In the genomic region with DNA sequence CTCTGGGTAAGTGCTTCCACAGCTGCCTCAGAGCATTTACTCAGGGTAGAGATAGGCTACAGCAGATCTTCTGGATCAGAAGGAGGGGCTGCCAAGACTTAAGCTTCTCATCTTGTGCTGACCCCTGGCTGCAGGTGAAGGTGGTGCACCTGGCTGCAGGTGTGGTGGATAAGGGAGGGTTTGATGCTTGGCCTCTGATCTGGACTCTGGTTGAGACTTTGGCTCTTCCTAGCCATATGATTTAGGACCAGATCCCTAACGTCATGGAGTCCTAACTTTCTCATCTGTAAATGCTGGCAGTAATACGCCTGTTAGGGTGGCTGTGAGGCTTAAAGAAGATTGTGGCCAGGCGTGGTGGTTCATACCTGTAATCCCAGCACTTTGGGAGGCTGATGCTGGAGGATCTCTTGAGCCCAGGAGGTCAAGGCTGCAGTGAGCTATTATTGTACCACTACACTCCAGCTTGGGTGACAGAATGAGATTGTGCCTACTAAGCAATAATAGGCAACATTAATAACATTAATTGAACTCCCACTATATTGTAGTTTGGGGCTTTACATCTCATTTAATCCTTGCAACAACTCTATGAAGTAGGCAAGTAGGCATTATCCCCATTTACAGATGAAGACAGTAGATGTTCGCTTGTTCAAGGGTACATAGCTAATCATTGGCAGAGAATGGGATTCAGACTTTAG, we compare ENCODE assay signal across 1 cellular context.
TF ChIP-seq lines count a peak whose summit lies in the region.

No MANE protein-coding gene starts in this region.

TF ChIP-seq in K562, 482 proteins besides CTCF, POLR2A, EP300 and RAD21:
- no peak for TF ChIP-seq RREB1 (CRISPR knock-in tag; IDR thresholded peaks at IDR 0.05)
- TF ChIP-seq MAFK (IDR thresholded peaks at IDR 0.05; ENCODE audit: low read length), result 0 out of 2 replicates have a peak, but pooled peaks have one; percentile 5
- no peak for TF ChIP-seq SIN3A (IDR thresholded peaks at IDR 0.05; ENCODE audit: borderline replicate concordance in 2 of 2, control insufficient read depth in 1 of 2, low read depth in 2 of 2, low read length in 2 of 2)
- no peak for TF ChIP-seq HMG20A (CRISPR knock-in tag; conservative IDR thresholded peaks at IDR 0.05)
- TF ChIP-seq PRMT5 (CRISPR knock-in tag; IDR thresholded peaks at IDR 0.05), result no peak
- no peak for TF ChIP-seq XRCC3 (IDR thresholded peaks at IDR 0.05)
- peak; percentile 47; the same call in 1 of the 2 replicates for TF ChIP-seq ZNF316 (IDR thresholded peaks at IDR 0.05)
- no peak for TF ChIP-seq SRSF7 (optimal IDR thresholded peaks at IDR 0.05; ENCODE audit: low read depth, low read length)
- TF ChIP-seq GABPA (tag; conservative IDR thresholded peaks at IDR 0.05; ENCODE audit: low read depth), result no peak
- no peak for TF ChIP-seq ZNF212 (CRISPR knock-in tag; IDR thresholded peaks at IDR 0.05)
- no peak for TF ChIP-seq ATF2 (CRISPR knock-in tag; IDR thresholded peaks at IDR 0.05)
- no peak for TF ChIP-seq ZNF431 (CRISPR knock-in tag; IDR thresholded peaks at IDR 0.05)
- 0 out of 2 replicates have a peak, but pooled peaks have one; percentile 31 for TF ChIP-seq MAFF (IDR thresholded peaks at IDR 0.05; ENCODE audit: low read length)
- no peak for TF ChIP-seq HDAC2 (IDR thresholded peaks at IDR 0.05)
- no peak for TF ChIP-seq UBTF (IDR thresholded peaks at IDR 0.05; ENCODE audit: borderline replicate concordance in 1 of 2, low read depth in 2 of 2, low read length in 2 of 2)
- TF ChIP-seq CAMTA2 (CRISPR knock-in tag; conservative IDR thresholded peaks at IDR 0.05), result no peak
- TF ChIP-seq, protein P1, sequence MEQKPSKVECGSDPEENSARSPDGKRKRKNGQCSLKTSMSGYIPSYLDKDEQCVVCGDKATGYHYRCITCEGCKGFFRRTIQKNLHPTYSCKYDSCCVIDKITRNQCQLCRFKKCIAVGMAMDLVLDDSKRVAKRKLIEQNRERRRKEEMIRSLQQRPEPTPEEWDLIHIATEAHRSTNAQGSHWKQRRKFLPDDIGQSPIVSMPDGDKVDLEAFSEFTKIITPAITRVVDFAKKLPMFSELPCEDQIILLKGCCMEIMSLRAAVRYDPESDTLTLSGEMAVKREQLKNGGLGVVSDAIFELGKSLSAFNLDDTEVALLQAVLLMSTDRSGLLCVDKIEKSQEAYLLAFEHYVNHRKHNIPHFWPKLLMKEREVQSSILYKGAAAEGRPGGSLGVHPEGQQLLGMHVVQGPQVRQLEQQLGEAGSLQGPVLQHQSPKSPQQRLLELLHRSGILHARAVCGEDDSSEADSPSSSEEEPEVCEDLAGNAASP (IDR thresholded peaks at IDR 0.05), result no peak
- no peak for TF ChIP-seq PCBP1 (IDR thresholded peaks at IDR 0.05; ENCODE audit: low read depth, low read length, poor library complexity, severe bottlenecking)
- no peak for TF ChIP-seq POLR2AphosphoS5 (IDR thresholded peaks at IDR 0.05; ENCODE audit: control insufficient read depth, insufficient read depth, low read depth, low read length)
- TF ChIP-seq ZNF274 (IDR thresholded peaks at IDR 0.05; ENCODE audit: borderline replicate concordance, low read depth, low read length), result no peak
- TF ChIP-seq C11orf30 (IDR thresholded peaks at IDR 0.05; ENCODE audit: low read depth), result peak; percentile 42; the same call in 1 of the 2 replicates
- no peak for TF ChIP-seq MXD1 (CRISPR knock-in tag; IDR thresholded peaks at IDR 0.05; ENCODE audit: borderline replicate concordance, poor library complexity, severe bottlenecking)
- TF ChIP-seq, protein P2, sequence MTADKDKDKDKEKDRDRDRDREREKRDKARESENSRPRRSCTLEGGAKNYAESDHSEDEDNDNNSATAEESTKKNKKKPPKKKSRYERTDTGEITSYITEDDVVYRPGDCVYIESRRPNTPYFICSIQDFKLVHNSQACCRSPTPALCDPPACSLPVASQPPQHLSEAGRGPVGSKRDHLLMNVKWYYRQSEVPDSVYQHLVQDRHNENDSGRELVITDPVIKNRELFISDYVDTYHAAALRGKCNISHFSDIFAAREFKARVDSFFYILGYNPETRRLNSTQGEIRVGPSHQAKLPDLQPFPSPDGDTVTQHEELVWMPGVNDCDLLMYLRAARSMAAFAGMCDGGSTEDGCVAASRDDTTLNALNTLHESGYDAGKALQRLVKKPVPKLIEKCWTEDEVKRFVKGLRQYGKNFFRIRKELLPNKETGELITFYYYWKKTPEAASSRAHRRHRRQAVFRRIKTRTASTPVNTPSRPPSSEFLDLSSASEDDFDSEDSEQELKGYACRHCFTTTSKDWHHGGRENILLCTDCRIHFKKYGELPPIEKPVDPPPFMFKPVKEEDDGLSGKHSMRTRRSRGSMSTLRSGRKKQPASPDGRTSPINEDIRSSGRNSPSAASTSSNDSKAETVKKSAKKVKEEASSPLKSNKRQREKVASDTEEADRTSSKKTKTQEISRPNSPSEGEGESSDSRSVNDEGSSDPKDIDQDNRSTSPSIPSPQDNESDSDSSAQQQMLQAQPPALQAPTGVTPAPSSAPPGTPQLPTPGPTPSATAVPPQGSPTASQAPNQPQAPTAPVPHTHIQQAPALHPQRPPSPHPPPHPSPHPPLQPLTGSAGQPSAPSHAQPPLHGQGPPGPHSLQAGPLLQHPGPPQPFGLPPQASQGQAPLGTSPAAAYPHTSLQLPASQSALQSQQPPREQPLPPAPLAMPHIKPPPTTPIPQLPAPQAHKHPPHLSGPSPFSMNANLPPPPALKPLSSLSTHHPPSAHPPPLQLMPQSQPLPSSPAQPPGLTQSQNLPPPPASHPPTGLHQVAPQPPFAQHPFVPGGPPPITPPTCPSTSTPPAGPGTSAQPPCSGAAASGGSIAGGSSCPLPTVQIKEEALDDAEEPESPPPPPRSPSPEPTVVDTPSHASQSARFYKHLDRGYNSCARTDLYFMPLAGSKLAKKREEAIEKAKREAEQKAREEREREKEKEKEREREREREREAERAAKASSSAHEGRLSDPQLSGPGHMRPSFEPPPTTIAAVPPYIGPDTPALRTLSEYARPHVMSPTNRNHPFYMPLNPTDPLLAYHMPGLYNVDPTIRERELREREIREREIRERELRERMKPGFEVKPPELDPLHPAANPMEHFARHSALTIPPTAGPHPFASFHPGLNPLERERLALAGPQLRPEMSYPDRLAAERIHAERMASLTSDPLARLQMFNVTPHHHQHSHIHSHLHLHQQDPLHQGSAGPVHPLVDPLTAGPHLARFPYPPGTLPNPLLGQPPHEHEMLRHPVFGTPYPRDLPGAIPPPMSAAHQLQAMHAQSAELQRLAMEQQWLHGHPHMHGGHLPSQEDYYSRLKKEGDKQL (CRISPR knock-in tag; IDR thresholded peaks at IDR 0.05; ENCODE audit: borderline replicate concordance), result no peak
- TF ChIP-seq ETV5 (CRISPR knock-in tag; IDR thresholded peaks at IDR 0.05; ENCODE audit: low read depth), result no peak
- TF ChIP-seq SUPT5H (IDR thresholded peaks at IDR 0.05), result no peak
- no peak for TF ChIP-seq ZNF175 (CRISPR knock-in tag; IDR thresholded peaks at IDR 0.05; ENCODE audit: low read depth)
